26 cellular contexts compared by ENCODE assay signal in genomic region chr6:131736010-131736409, GRCh38. TPM values are rescaled to one million over a fixed set of nuclear protein-coding genes. Genes with fewer than 3 reads are reported as not detected.
DNase-seq lines count a peak whose midpoint lies in the region; TF ChIP-seq lines count a peak whose summit lies in the region.
"Had no signal": no experiment of that assay in that cellular context is flagged by ENCODE, and none has a peak within 500 bp of the region (broad histone marks: within the 10 kb centered on the region; RNA-seq: fewer than 3 reads in every experiment).

No MANE protein-coding gene starts in this region.

- DNase-seq in NCI-H146 treated with DMSO at 0.1 percent for 48 hours (lab: John Stamatoyannopoulos, UW; ENCODE audit: unreplicated experiment) (peak; percentile 85), SJCRH30 (peak in 1 of 2 experiments; percentile 17), mesothelial cell of epicardium (ENCODE audit: low spot score in 2 of 2, unreplicated experiment in 2 of 2) (no peak), smooth muscle cell (lab: John Stamatoyannopoulos, UW; ENCODE audit: unreplicated experiment) (no peak), SKM-1 (lab: John Stamatoyannopoulos, UW; ENCODE audit: unreplicated experiment) (no peak), DMS114 treated with DMSO at 0.1 percent for 48 hours (lab: John Stamatoyannopoulos, UW; ENCODE audit: unreplicated experiment) (no peak)
- no peak for DNase-seq in activated CD8-positive, alpha-beta memory T cell treated with anti-CD3 and anti-CD28 coated beads, Interleukin-2, amount 50 U/mL, for 48 hours
- DNase-seq: Caco-2; CD8-positive, alpha-beta T cell; DMS79; EL; GDM1; GM23248; H9; HFFc6; KBM-7; NCI-H1105 treated with DMSO at 0.1 percent for 48 hours; NCI-H187; NCI-H2081 treated with DMSO at 0.1 percent for 48 hours; NCI-H524; NCI-H774 had no signal

- H3K4me3 ChIP-seq in SJCRH30 = peak overlapping the region; percentile 33
- no peak overlapping the region for H3K4me3 ChIP-seq in smooth muscle cell
- H3K4me3 ChIP-seq: GM12878, GM23248 had no signal

- no peaks in the 10 kb centered on the region for H3K27me3 ChIP-seq in SJCRH30
- H3K27me3 ChIP-seq in smooth muscle cell (ENCODE audit: low read depth) = no peaks in the 10 kb centered on the region

- H4K20me1 ChIP-seq in smooth muscle cell (ENCODE audit: low read depth) = no peaks in the 10 kb centered on the region

- no peaks in the 10 kb centered on the region for H3K4me1 ChIP-seq in SJCRH30
- peaks cover 7% of the 10 kb centered on the region for H3K4me1 ChIP-seq in smooth muscle cell (ENCODE audit: low read depth)
- H3K4me1 ChIP-seq: Caco-2 had no signal

- peak overlapping the region; percentile 11 for H3K27ac Mint-ChIP-seq in mesothelial cell of epicardium
- H3K27ac Mint-ChIP-seq: CD8-positive, alpha-beta T cell; H9; HFFc6 had no signal

- H3K27me3 Mint-ChIP-seq in mesothelial cell of epicardium (ENCODE audit: low read depth) = no peaks in the 10 kb centered on the region

- WGBS in smooth muscle cell (ENCODE audit: low lambda C conversion rate) = 63% methylated on average over 4 of the region's 4 CpGs

- H3K4me3 Mint-ChIP-seq in mesothelial cell of epicardium = peak overlapping the region; percentile 16
- H3K4me3 Mint-ChIP-seq: CD8-positive, alpha-beta T cell; H9; HFFc6 had no signal

- H3K9me3 Mint-ChIP-seq in mesothelial cell of epicardium = peaks cover 8% of the 10 kb centered on the region
- H3K9me3 Mint-ChIP-seq: CD8-positive, alpha-beta T cell; H9; HFFc6 had no signal

- no peak for TF ChIP-seq CTCF in mesothelial cell of epicardium (IDR thresholded peaks at IDR 0.05; ENCODE audit: unreplicated experiment)
- TF ChIP-seq CTCF in smooth muscle cell (IDR thresholded peaks at IDR 0.05; ENCODE audit: borderline replicate concordance, insufficient read depth, poor library complexity, severe bottlenecking) = no peak

- H3K27ac ChIP-seq in SJCRH30 (no peak overlapping the region), smooth muscle cell (ENCODE audit: low read depth) (peak overlapping the region; percentile 92)
- H3K27ac ChIP-seq: C4-2B, GM23248 had no signal

- H3F3A ChIP-seq in smooth muscle cell (ENCODE audit: low read depth) = no peaks in the 10 kb centered on the region

- H3K79me2 ChIP-seq in smooth muscle cell (ENCODE audit: low read depth) = no peaks in the 10 kb centered on the region

- no peak overlapping the region for H3K9ac ChIP-seq in smooth muscle cell (ENCODE audit: low read depth)
- H3K9ac ChIP-seq: GM23248 had no signal

- peak overlapping the region; percentile 51 for H2AFZ ChIP-seq in smooth muscle cell (ENCODE audit: low read depth)
- H2AFZ ChIP-seq: GM23248 had no signal

- H3K36me3 Mint-ChIP-seq in mesothelial cell of epicardium = no peaks in the 10 kb centered on the region
- H3K36me3 Mint-ChIP-seq: CD8-positive, alpha-beta T cell had no signal

- H3K9me3 ChIP-seq in SJCRH30 (replicated peaks) = no peaks in the 10 kb centered on the region
- H3K9me3 ChIP-seq in smooth muscle cell (replicated peaks; ENCODE audit: low read depth) = no peaks in the 10 kb centered on the region
- H3K9me3 ChIP-seq: Caco-2 had no signal

- H3K36me3 ChIP-seq in SJCRH30 (no peaks in the 10 kb centered on the region), smooth muscle cell (ENCODE audit: low read depth) (no peaks in the 10 kb centered on the region)

- H3K4me2 ChIP-seq in smooth muscle cell = peak overlapping the region; percentile 70

- H3K4me1 Mint-ChIP-seq in mesothelial cell of epicardium = peaks cover 14% of the 10 kb centered on the region

RNA-seq across cellular contexts. Expression of gene CTAGE9, which starts 25.2 kb away (rescaled TPM):
- total RNA-seq in SJCRH30 (2014; rRNA removed; shearing (Covaris generic)) = not detected in 2 replicates
- total RNA-seq in mesothelial cell of epicardium (0.16 TPM in 1 of 3 replicates, not detected in the others), smooth muscle cell (not detected in 2 replicates)
- not detected in 2 replicates for polyA plus RNA-seq in smooth muscle cell
- total RNA-seq: A673; Caco-2; CD8-positive, alpha-beta T cell; GM23248; H9; HFFc6; LHCN-M2; MCF 10A had no signal
- polyA plus RNA-seq: GM12878, GM23248 had no signal

RNA-seq across cellular contexts. Expression of gene OR2A4, which starts 34.8 kb away (rescaled TPM):
- total RNA-seq in SJCRH30 (2014; rRNA removed; shearing (Covaris generic)) = not detected in 2 replicates
- not detected in 3 replicates for total RNA-seq in mesothelial cell of epicardium
- total RNA-seq in smooth muscle cell = 4.1 TPM in 1 of 2 replicates, not detected in the other
- polyA plus RNA-seq in smooth muscle cell = 0.11 and 0.19 TPM in 2 replicates
- total RNA-seq: A673; Caco-2; CD8-positive, alpha-beta T cell; GM12878; GM23248; H9; HFFc6; MCF 10A had no signal
- polyA plus RNA-seq: GM12878, GM23248 had no signal
